19 cellular contexts compared by ENCODE assay signal in genomic region chr1:39927538-39927937, GRCh38. TPM values are rescaled to one million over a fixed set of nuclear protein-coding genes. Genes with fewer than 3 reads are reported as not detected.
DNase-seq lines count a peak whose midpoint lies in the region; ATAC-seq and TF ChIP-seq lines count a peak whose summit lies in the region.
"Had no signal": no experiment of that assay in that cellular context is flagged by ENCODE, and none has a peak within 500 bp of the region (broad histone marks: within the 10 kb centered on the region; RNA-seq: fewer than 3 reads in every experiment).

No MANE protein-coding gene starts in this region.

- intact Hi-C loops in breast epithelium (cut with DNase I; ENCODE audit: low total_unique reads) (loop anchor here (5.0 kb wide), 1 partner anchor 35 kb away; no protein-coding TSS in a partner anchor), left cardiac atrium (cut with DNase I) (loop anchor here in 1 of 2 donors (5.0 kb wide), 1 partner anchor 45 kb away; no protein-coding TSS in a partner anchor), sciatic nerve (cut with DNase I) (loop anchor here (5.0 kb wide), 1 partner anchor 40 kb away; no protein-coding TSS in a partner anchor)

- no peak overlapping the region for H3K4me3 ChIP-seq in GM23248
- H3K4me3 ChIP-seq in breast epithelium: no peak overlapping the region
- H3K4me3 ChIP-seq: hepatocyte, testis had no signal

- TF ChIP-seq POLR2A in breast epithelium (IDR thresholded peaks at IDR 0.05): no peak

- ATAC-seq in left cardiac atrium (peak; percentile 17 to 83), sciatic nerve (peak; percentile 39), GM19467 (IDR thresholded peaks at IDR 0.05; ENCODE audit: unreplicated experiment) (no peak)
- no peak for ATAC-seq in activated naive CD8-positive, alpha-beta T cell treated with anti-CD3 and anti-CD28 coated beads, Interleukin-2, amount 50 U/mL, for 24 hours
- no peak for ATAC-seq in activated naive CD4-positive, alpha-beta T cell treated with anti-CD3 and anti-CD28 coated beads, Interleukin-2, amount 50 U/mL, for 72 hours
- ATAC-seq: PC-3, SK-N-SH treated with all-trans-retinoic acid at 6 μM for 48 hours had no signal

- H3K9me3 Mint-ChIP-seq in activated naive CD8-positive, alpha-beta T cell treated with anti-CD3 and anti-CD28 coated beads, Interleukin-2, amount 50 U/mL, for 24 hours: no peaks in the 10 kb centered on the region
- no peaks in the 10 kb centered on the region for H3K9me3 Mint-ChIP-seq in activated naive CD4-positive, alpha-beta T cell treated with anti-CD3 and anti-CD28 coated beads, Interleukin-2, amount 50 U/mL, for 72 hours
- H3K9me3 Mint-ChIP-seq: activated CD4-positive, alpha-beta T cell treated with anti-CD3 and anti-CD28 coated beads, Interleukin-2, amount 10 ng/mL, durations not matched to agents 24 days and 14 days; CD4-positive, alpha-beta memory T cell had no signal

- H3K27me3 ChIP-seq in GM23248 (replicated peaks; ENCODE audit: insufficient read depth): no peaks in the 10 kb centered on the region
- no peaks in the 10 kb centered on the region for H3K27me3 ChIP-seq in breast epithelium
- H3K27me3 ChIP-seq: testis had no signal

- H3K9me3 ChIP-seq in GM23248 (ENCODE audit: low read depth): no peaks in the 10 kb centered on the region
- H3K9me3 ChIP-seq in breast epithelium: no peaks in the 10 kb centered on the region
- H3K9me3 ChIP-seq: testis had no signal

- H3K9ac ChIP-seq in GM23248: no peak overlapping the region

- H3K36me3 ChIP-seq in GM23248 (ENCODE audit: low read depth): no peaks in the 10 kb centered on the region
- H3K36me3 ChIP-seq in breast epithelium: no peaks in the 10 kb centered on the region

- H3K4me2 ChIP-seq in GM23248 (ENCODE audit: unreplicated experiment): no peak overlapping the region
- H3K4me2 ChIP-seq: hepatocyte had no signal

- no peak overlapping the region for H3K27ac Mint-ChIP-seq in activated naive CD8-positive, alpha-beta T cell treated with anti-CD3 and anti-CD28 coated beads, Interleukin-2, amount 50 U/mL, for 24 hours
- H3K27ac Mint-ChIP-seq in activated naive CD4-positive, alpha-beta T cell treated with anti-CD3 and anti-CD28 coated beads, Interleukin-2, amount 50 U/mL, for 72 hours: no peak overlapping the region
- H3K27ac Mint-ChIP-seq: activated CD4-positive, alpha-beta T cell treated with anti-CD3 and anti-CD28 coated beads, Interleukin-2, amount 10 ng/mL, durations not matched to agents 24 days and 14 days had no signal

- H3K27me3 Mint-ChIP-seq in activated naive CD8-positive, alpha-beta T cell treated with anti-CD3 and anti-CD28 coated beads, Interleukin-2, amount 50 U/mL, for 24 hours: peaks cover 1% of the 10 kb centered on the region
- H3K27me3 Mint-ChIP-seq: activated CD4-positive, alpha-beta T cell treated with anti-CD3 and anti-CD28 coated beads, Interleukin-2, amount 10 ng/mL, durations not matched to agents 24 days and 14 days had no signal

- no peaks in the 10 kb centered on the region for H3K79me2 ChIP-seq in GM23248 (ENCODE audit: insufficient read depth)
- H3K79me2 ChIP-seq: hepatocyte had no signal

- peak; percentile 16 for DNase-seq in GM23248
- DNase-seq in breast epithelium (ENCODE audit: low spot score in 2 of 2): peak in 1 of 2 donors; percentile 94
- DNase-seq in left cardiac atrium: no peak
- no peak for DNase-seq in sciatic nerve (ENCODE audit: low spot score)
- DNase-seq in hypothalamus (lab: John Stamatoyannopoulos, UW): no peak
- no peak for DNase-seq in activated naive CD8-positive, alpha-beta T cell treated with anti-CD3 and anti-CD28 coated beads, Interleukin-2, amount 50 U/mL, for 24 hours
- no peak for DNase-seq in activated naive CD4-positive, alpha-beta T cell treated with anti-CD3 and anti-CD28 coated beads, Interleukin-2, amount 50 U/mL, for 72 hours (ENCODE audit: low spot score in 2 of 2)
- DNase-seq: activated CD4-positive, alpha-beta T cell treated with anti-CD3 and anti-CD28 coated beads, Interleukin-2, amount 10 ng/mL, durations not matched to agents 24 days and 14 days; CD4-positive, alpha-beta memory T cell; central memory CD4-positive, alpha-beta T cell; DMS153; GF-D8; H7; NCI-H1436 treated with DMSO at 0.1 percent for 48 hours; PC-3; testis had no signal

- H3K27ac ChIP-seq in GM23248 (no peak overlapping the region), breast epithelium (peak overlapping the region; percentile 75 to 90)
- H3K27ac ChIP-seq: hepatocyte, testis had no signal

- 80 to 93% methylated on average over 3 of the region's 3 CpGs for WGBS in GM23248 (ENCODE audit: low coverage in 1 of 2, low lambda C conversion rate in 2 of 2, missing lambda C conversion rate in 2 of 2), 2 experiments

- no peaks in the 10 kb centered on the region for H3K4me1 ChIP-seq in GM23248 (ENCODE audit: insufficient read depth)
- peaks cover 0 to 3% of the 10 kb centered on the region in 2 donors for H3K4me1 ChIP-seq in breast epithelium
- H3K4me1 ChIP-seq: testis had no signal

- peaks cover 3% of the 10 kb centered on the region for H3K4me1 Mint-ChIP-seq in activated naive CD8-positive, alpha-beta T cell treated with anti-CD3 and anti-CD28 coated beads, Interleukin-2, amount 50 U/mL, for 24 hours

- in situ Hi-C loops in GM23248 (cut with MboI): loop anchor here (10.0 kb wide), 1 partner anchor 107 kb away; no protein-coding TSS in a partner anchor

- H4K20me1 ChIP-seq in GM23248 (ENCODE audit: insufficient read depth): no peaks in the 10 kb centered on the region

- no peaks in the 10 kb centered on the region for H3K36me3 Mint-ChIP-seq in activated naive CD8-positive, alpha-beta T cell treated with anti-CD3 and anti-CD28 coated beads, Interleukin-2, amount 50 U/mL, for 24 hours (ENCODE audit: low read depth)
- no peaks in the 10 kb centered on the region for H3K36me3 Mint-ChIP-seq in activated naive CD4-positive, alpha-beta T cell treated with anti-CD3 and anti-CD28 coated beads, Interleukin-2, amount 50 U/mL, for 72 hours
- H3K36me3 Mint-ChIP-seq: CD4-positive, alpha-beta memory T cell had no signal

- H3F3A ChIP-seq in GM23248 (ENCODE audit: insufficient read depth): no peaks in the 10 kb centered on the region

- no peak overlapping the region for H3K4me3 Mint-ChIP-seq in activated naive CD8-positive, alpha-beta T cell treated with anti-CD3 and anti-CD28 coated beads, Interleukin-2, amount 50 U/mL, for 24 hours
- H3K4me3 Mint-ChIP-seq: activated CD4-positive, alpha-beta T cell treated with anti-CD3 and anti-CD28 coated beads, Interleukin-2, amount 10 ng/mL, durations not matched to agents 24 days and 14 days; CD4-positive, alpha-beta memory T cell had no signal

- TF ChIP-seq CTCF in breast epithelium (IDR thresholded peaks at IDR 0.05): no peak

- H3K9me2 ChIP-seq in GM23248 (ENCODE audit: insufficient read depth): no peaks in the 10 kb centered on the region

- no peak overlapping the region for H2AFZ ChIP-seq in GM23248
- H2AFZ ChIP-seq: hepatocyte had no signal

RNA-seq across cellular contexts. Expression of gene MYCL, which starts 25.8 kb away (rescaled TPM):
- 0.32 TPM in 1 of 2 replicates, not detected in the other for total RNA-seq in GM23248 (2014; rRNA removed; shearing (Covaris generic))
- 0.34 TPM in 1 of 2 replicates, not detected in the other for polyA plus RNA-seq in GM23248 (2016; fragmentation: Nextera tagmentation; extraction: Ambion mirVana)
- total RNA-seq in breast epithelium (1 to 10 TPM in 1 of 3 donors, under 1 TPM in 2; 0.32 to 5.3 (median 0.98) TPM), left cardiac atrium (under 1 TPM; 0.76 to 0.77 TPM), sciatic nerve (2.5 TPM)
- under 1 TPM; 0.14 to 0.72 TPM for total RNA-seq in activated naive CD4-positive, alpha-beta T cell treated with anti-CD3 and anti-CD28 coated beads, Interleukin-2, amount 50 U/mL, for 72 hours
- polyA plus RNA-seq: CD4-positive, alpha-beta memory T cell had no signal

RNA-seq across cellular contexts. Expression of gene MFSD2A, which starts 27.4 kb away (rescaled TPM):
- 4.6 and 9.4 TPM in 2 replicates for total RNA-seq in GM23248 (2014; rRNA removed; shearing (Covaris generic))
- polyA plus RNA-seq in GM23248 (2016; fragmentation: Nextera tagmentation; extraction: Ambion mirVana): 4.2 and 5.4 TPM in 2 replicates
- total RNA-seq in breast epithelium (10 to 100 TPM in 1 of 3 donors, 1 to 10 TPM in 2; 3.0 to 61.5 (median 7.9) TPM), left cardiac atrium (1 to 10 TPM; 3.7 to 3.8 TPM), sciatic nerve (12.3 TPM)
- total RNA-seq in activated naive CD4-positive, alpha-beta T cell treated with anti-CD3 and anti-CD28 coated beads, Interleukin-2, amount 50 U/mL, for 72 hours: 1 to 10 TPM; 2.6 to 7.1 TPM

RNA-seq across cellular contexts. Expression of gene TRIT1, which starts 44.2 kb away (rescaled TPM):
- 17.1 and 25.8 TPM in 2 replicates for total RNA-seq in GM23248 (2014; rRNA removed; shearing (Covaris generic))
- 16.2 and 16.9 TPM in 2 replicates for polyA plus RNA-seq in GM23248 (2016; fragmentation: Nextera tagmentation; extraction: Ambion mirVana)
- total RNA-seq in breast epithelium (10 to 100 TPM; 10.1 to 30.3 (median 19.3) TPM), left cardiac atrium (10 to 100 TPM; 13.0 to 20.5 TPM), sciatic nerve (21.6 TPM)
- 10 to 100 TPM; 14.5 to 45.1 TPM for total RNA-seq in activated naive CD4-positive, alpha-beta T cell treated with anti-CD3 and anti-CD28 coated beads, Interleukin-2, amount 50 U/mL, for 72 hours

Comparison
In these comparisons a context has a peak if more than half of its experiments do, and no peak if none do; other contexts are left out.
1. ATAC-seq: peak in left cardiac atrium (2 of 2) and sciatic nerve (single experiment); none in activated naive CD8-positive, alpha-beta T cell treated with anti-CD3 and anti-CD28 coated beads, Interleukin-2, amount 50 U/mL, for 24 hours (single experiment), GM19467 (single experiment) and activated naive CD4-positive, alpha-beta T cell treated with anti-CD3 and anti-CD28 coated beads, Interleukin-2, amount 50 U/mL, for 72 hours (0 of 2).